ENCODE assay signal across 1 cellular context in genomic region chr7:156585926-156586325, GRCh38.
TF ChIP-seq lines count a peak whose summit lies in the region.

No MANE protein-coding gene starts in this region.

TF ChIP-seq in H1, 55 proteins besides CTCF, POLR2A, EP300 and RAD21 (continued from another document):
- TF ChIP-seq GTF2F1 (IDR thresholded peaks at IDR 0.05; ENCODE audit: borderline replicate concordance, low read depth, low read length), result no peak
- TF ChIP-seq GABPA (IDR thresholded peaks at IDR 0.05; ENCODE audit: borderline replicate concordance, insufficient read depth, low read length), result no peak
- no peak for TF ChIP-seq EZH2 (IDR thresholded peaks at IDR 0.05; ENCODE audit: low read depth, low read length, severe bottlenecking)
- TF ChIP-seq CBX5 (IDR thresholded peaks at IDR 0.05; ENCODE audit: low read depth, low read length), result no peak
- TF ChIP-seq KDM1A (IDR thresholded peaks at IDR 0.05; ENCODE audit: borderline replicate concordance, low read length), result no peak
- no peak for TF ChIP-seq TBP (IDR thresholded peaks at IDR 0.05; ENCODE audit: low read depth, low read length)
- TF ChIP-seq RNF2 (IDR thresholded peaks at IDR 0.05; ENCODE audit: borderline replicate concordance, low read depth, low read length, missing control alignments, poor library complexity, severe bottlenecking), result no peak
- TF ChIP-seq SP2 (IDR thresholded peaks at IDR 0.05; ENCODE audit: low read length), result no peak
- no peak for TF ChIP-seq TCF12 (IDR thresholded peaks at IDR 0.05; ENCODE audit: low read depth, low read length)
- no peak for TF ChIP-seq CHD2 (IDR thresholded peaks at IDR 0.05; ENCODE audit: low read length)
- TF ChIP-seq USF2 (IDR thresholded peaks at IDR 0.05; ENCODE audit: low read length), result no peak
- TF ChIP-seq RFX5 (IDR thresholded peaks at IDR 0.05; ENCODE audit: borderline replicate concordance, low read depth, low read length), result no peak
